ENCODE assay signal across 1 cellular context in the genomic region with DNA sequence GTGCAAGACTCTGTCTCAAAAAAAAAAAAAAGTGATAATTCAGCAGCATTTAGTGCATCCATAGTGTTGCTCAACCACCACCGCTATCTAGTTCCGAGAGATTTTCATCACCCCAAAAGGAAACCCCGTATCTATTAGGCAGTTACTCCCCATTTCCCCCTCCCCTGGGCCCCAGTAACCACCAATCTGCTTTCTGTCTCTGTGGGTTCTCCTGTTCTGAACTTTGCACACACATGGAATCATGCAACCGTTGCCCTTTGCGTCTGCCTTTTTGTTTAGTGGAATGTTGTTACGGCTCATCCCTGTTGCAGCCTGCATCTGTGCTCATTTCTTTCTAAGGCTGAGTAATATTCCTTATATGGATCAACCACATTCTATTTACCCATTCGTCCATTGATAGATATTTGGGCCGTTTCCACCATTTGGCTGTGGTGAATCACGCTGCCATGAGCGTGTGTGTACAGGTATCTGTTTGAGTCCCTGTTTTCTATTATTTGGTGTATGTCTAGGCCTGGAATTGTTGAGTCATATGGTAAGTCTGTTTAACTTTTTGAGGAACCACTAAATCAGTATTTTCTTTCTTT.
A peak's percentile ranks its signal among the peaks of the same experiment; 100 is the strongest.
TF ChIP-seq lines count a peak whose summit lies in the region.

No MANE protein-coding gene starts in this region.

TF ChIP-seq in GM12878, 131 proteins besides CTCF, POLR2A, EP300 and RAD21 (continued from another document and continues in another):
- TF ChIP-seq, protein P1, sequence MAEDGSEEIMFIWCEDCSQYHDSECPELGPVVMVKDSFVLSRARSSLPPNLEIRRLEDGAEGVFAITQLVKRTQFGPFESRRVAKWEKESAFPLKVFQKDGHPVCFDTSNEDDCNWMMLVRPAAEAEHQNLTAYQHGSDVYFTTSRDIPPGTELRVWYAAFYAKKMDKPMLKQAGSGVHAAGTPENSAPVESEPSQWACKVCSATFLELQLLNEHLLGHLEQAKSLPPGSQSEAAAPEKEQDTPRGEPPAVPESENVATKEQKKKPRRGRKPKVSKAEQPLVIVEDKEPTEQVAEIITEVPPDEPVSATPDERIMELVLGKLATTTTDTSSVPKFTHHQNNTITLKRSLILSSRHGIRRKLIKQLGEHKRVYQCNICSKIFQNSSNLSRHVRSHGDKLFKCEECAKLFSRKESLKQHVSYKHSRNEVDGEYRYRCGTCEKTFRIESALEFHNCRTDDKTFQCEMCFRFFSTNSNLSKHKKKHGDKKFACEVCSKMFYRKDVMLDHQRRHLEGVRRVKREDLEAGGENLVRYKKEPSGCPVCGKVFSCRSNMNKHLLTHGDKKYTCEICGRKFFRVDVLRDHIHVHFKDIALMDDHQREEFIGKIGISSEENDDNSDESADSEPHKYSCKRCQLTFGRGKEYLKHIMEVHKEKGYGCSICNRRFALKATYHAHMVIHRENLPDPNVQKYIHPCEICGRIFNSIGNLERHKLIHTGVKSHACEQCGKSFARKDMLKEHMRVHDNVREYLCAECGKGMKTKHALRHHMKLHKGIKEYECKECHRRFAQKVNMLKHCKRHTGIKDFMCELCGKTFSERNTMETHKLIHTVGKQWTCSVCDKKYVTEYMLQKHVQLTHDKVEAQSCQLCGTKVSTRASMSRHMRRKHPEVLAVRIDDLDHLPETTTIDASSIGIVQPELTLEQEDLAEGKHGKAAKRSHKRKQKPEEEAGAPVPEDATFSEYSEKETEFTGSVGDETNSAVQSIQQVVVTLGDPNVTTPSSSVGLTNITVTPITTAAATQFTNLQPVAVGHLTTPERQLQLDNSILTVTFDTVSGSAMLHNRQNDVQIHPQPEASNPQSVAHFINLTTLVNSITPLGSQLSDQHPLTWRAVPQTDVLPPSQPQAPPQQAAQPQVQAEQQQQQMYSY (CRISPR knock-in tag; IDR thresholded peaks at IDR 0.05), result no peak
- TF ChIP-seq PAX8 (IDR thresholded peaks at IDR 0.05) (no peak), CREM (IDR thresholded peaks at IDR 0.05; ENCODE audit: low read depth) (peak; percentile 64), CBX3 (IDR thresholded peaks at IDR 0.05; ENCODE audit: borderline replicate concordance, low read depth) (no peak), ZNF217 (IDR thresholded peaks at IDR 0.05) (no peak), KDM1A (IDR thresholded peaks at IDR 0.05; ENCODE audit: borderline replicate concordance) (no peak), RFX5 (IDR thresholded peaks at IDR 0.05; ENCODE audit: low read depth, low read length) (no peak), SIX5 (IDR thresholded peaks at IDR 0.05; ENCODE audit: low read depth, low read length, severe bottlenecking) (no peak), BCL11A (IDR thresholded peaks at IDR 0.05; ENCODE audit: low read depth, low read length) (0 out of 2 replicates have a peak, but pooled peaks have one; percentile 54), YBX1 (IDR thresholded peaks at IDR 0.05) (no peak), POLR2AphosphoS5 (IDR thresholded peaks at IDR 0.05; ENCODE audit: low read length) (no peak), SPI1 (IDR thresholded peaks at IDR 0.05; ENCODE audit: borderline replicate concordance, insufficient read depth, low read depth, low read length) (peak; percentile 10; the same call in 1 of the 2 replicates), MYB (IDR thresholded peaks at IDR 0.05; ENCODE audit: borderline replicate concordance, low read depth, low read length) (no peak), NFIC (IDR thresholded peaks at IDR 0.05; ENCODE audit: low read depth, low read length) (peak; percentile 96), NR2F1 (conservative IDR thresholded peaks at IDR 0.05) (no peak), CREB1 (IDR thresholded peaks at IDR 0.05; ENCODE audit: low read depth) (no peak; the same call in 1 of the 2 replicates), ZNF24 (IDR thresholded peaks at IDR 0.05) (no peak), STAT3 (IDR thresholded peaks at IDR 0.05; ENCODE audit: low read depth, low read length) (no peak), CBX5 (IDR thresholded peaks at IDR 0.05; ENCODE audit: low read depth) (no peak), RB1 (IDR thresholded peaks at IDR 0.05; ENCODE audit: borderline replicate concordance) (no peak)
- TF ChIP-seq, protein P2, sequence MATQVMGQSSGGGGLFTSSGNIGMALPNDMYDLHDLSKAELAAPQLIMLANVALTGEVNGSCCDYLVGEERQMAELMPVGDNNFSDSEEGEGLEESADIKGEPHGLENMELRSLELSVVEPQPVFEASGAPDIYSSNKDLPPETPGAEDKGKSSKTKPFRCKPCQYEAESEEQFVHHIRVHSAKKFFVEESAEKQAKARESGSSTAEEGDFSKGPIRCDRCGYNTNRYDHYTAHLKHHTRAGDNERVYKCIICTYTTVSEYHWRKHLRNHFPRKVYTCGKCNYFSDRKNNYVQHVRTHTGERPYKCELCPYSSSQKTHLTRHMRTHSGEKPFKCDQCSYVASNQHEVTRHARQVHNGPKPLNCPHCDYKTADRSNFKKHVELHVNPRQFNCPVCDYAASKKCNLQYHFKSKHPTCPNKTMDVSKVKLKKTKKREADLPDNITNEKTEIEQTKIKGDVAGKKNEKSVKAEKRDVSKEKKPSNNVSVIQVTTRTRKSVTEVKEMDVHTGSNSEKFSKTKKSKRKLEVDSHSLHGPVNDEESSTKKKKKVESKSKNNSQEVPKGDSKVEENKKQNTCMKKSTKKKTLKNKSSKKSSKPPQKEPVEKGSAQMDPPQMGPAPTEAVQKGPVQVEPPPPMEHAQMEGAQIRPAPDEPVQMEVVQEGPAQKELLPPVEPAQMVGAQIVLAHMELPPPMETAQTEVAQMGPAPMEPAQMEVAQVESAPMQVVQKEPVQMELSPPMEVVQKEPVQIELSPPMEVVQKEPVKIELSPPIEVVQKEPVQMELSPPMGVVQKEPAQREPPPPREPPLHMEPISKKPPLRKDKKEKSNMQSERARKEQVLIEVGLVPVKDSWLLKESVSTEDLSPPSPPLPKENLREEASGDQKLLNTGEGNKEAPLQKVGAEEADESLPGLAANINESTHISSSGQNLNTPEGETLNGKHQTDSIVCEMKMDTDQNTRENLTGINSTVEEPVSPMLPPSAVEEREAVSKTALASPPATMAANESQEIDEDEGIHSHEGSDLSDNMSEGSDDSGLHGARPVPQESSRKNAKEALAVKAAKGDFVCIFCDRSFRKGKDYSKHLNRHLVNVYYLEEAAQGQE (IDR thresholded peaks at IDR 0.05; ENCODE audit: low read depth, low read length), result no peak
- TF ChIP-seq, protein P3, sequence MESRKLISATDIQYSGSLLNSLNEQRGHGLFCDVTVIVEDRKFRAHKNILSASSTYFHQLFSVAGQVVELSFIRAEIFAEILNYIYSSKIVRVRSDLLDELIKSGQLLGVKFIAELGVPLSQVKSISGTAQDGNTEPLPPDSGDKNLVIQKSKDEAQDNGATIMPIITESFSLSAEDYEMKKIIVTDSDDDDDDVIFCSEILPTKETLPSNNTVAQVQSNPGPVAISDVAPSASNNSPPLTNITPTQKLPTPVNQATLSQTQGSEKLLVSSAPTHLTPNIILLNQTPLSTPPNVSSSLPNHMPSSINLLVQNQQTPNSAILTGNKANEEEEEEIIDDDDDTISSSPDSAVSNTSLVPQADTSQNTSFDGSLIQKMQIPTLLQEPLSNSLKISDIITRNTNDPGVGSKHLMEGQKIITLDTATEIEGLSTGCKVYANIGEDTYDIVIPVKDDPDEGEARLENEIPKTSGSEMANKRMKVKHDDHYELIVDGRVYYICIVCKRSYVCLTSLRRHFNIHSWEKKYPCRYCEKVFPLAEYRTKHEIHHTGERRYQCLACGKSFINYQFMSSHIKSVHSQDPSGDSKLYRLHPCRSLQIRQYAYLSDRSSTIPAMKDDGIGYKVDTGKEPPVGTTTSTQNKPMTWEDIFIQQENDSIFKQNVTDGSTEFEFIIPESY (IDR thresholded peaks at IDR 0.05), result no peak
- TF ChIP-seq, protein P4, sequence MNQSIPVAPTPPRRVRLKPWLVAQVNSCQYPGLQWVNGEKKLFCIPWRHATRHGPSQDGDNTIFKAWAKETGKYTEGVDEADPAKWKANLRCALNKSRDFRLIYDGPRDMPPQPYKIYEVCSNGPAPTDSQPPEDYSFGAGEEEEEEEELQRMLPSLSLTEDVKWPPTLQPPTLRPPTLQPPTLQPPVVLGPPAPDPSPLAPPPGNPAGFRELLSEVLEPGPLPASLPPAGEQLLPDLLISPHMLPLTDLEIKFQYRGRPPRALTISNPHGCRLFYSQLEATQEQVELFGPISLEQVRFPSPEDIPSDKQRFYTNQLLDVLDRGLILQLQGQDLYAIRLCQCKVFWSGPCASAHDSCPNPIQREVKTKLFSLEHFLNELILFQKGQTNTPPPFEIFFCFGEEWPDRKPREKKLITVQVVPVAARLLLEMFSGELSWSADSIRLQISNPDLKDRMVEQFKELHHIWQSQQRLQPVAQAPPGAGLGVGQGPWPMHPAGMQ (IDR thresholded peaks at IDR 0.05; ENCODE audit: borderline replicate concordance), result no peak; the same call in 1 of the 2 replicates
- TF ChIP-seq, protein P5, sequence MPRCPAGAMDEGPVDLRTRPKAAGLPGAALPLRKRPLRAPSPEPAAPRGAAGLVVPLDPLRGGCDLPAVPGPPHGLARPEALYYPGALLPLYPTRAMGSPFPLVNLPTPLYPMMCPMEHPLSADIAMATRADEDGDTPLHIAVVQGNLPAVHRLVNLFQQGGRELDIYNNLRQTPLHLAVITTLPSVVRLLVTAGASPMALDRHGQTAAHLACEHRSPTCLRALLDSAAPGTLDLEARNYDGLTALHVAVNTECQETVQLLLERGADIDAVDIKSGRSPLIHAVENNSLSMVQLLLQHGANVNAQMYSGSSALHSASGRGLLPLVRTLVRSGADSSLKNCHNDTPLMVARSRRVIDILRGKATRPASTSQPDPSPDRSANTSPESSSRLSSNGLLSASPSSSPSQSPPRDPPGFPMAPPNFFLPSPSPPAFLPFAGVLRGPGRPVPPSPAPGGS (IDR thresholded peaks at IDR 0.05; ENCODE audit: borderline replicate concordance, insufficient read depth, low read depth, low read length, poor library complexity, severe bottlenecking), result no peak
- TF ChIP-seq, protein P6, sequence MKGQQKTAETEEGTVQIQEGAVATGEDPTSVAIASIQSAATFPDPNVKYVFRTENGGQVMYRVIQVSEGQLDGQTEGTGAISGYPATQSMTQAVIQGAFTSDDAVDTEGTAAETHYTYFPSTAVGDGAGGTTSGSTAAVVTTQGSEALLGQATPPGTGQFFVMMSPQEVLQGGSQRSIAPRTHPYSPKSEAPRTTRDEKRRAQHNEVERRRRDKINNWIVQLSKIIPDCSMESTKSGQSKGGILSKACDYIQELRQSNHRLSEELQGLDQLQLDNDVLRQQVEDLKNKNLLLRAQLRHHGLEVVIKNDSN (IDR thresholded peaks at IDR 0.05; ENCODE audit: borderline replicate concordance, extremely low read length, insufficient read depth, low read depth, low read length), result no peak
- TF ChIP-seq, protein P7, sequence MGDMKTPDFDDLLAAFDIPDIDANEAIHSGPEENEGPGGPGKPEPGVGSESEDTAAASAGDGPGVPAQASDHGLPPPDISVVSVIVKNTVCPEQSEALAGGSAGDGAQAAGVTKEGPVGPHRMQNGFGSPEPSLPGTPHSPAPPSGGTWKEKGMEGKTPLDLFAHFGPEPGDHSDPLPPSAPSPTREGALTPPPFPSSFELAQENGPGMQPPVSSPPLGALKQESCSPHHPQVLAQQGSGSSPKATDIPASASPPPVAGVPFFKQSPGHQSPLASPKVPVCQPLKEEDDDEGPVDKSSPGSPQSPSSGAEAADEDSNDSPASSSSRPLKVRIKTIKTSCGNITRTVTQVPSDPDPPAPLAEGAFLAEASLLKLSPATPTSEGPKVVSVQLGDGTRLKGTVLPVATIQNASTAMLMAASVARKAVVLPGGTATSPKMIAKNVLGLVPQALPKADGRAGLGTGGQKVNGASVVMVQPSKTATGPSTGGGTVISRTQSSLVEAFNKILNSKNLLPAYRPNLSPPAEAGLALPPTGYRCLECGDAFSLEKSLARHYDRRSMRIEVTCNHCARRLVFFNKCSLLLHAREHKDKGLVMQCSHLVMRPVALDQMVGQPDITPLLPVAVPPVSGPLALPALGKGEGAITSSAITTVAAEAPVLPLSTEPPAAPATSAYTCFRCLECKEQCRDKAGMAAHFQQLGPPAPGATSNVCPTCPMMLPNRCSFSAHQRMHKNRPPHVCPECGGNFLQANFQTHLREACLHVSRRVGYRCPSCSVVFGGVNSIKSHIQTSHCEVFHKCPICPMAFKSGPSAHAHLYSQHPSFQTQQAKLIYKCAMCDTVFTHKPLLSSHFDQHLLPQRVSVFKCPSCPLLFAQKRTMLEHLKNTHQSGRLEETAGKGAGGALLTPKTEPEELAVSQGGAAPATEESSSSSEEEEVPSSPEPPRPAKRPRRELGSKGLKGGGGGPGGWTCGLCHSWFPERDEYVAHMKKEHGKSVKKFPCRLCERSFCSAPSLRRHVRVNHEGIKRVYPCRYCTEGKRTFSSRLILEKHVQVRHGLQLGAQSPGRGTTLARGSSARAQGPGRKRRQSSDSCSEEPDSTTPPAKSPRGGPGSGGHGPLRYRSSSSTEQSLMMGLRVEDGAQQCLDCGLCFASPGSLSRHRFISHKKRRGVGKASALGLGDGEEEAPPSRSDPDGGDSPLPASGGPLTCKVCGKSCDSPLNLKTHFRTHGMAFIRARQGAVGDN (IDR thresholded peaks at IDR 0.05), result no peak; the same call in 1 of the 2 replicates
- TF ChIP-seq, protein P8, sequence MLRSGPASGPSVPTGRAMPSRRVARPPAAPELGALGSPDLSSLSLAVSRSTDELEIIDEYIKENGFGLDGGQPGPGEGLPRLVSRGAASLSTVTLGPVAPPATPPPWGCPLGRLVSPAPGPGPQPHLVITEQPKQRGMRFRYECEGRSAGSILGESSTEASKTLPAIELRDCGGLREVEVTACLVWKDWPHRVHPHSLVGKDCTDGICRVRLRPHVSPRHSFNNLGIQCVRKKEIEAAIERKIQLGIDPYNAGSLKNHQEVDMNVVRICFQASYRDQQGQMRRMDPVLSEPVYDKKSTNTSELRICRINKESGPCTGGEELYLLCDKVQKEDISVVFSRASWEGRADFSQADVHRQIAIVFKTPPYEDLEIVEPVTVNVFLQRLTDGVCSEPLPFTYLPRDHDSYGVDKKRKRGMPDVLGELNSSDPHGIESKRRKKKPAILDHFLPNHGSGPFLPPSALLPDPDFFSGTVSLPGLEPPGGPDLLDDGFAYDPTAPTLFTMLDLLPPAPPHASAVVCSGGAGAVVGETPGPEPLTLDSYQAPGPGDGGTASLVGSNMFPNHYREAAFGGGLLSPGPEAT (IDR thresholded peaks at IDR 0.05; ENCODE audit: low read depth), result peak; percentile 88
- TF ChIP-seq, protein P9, sequence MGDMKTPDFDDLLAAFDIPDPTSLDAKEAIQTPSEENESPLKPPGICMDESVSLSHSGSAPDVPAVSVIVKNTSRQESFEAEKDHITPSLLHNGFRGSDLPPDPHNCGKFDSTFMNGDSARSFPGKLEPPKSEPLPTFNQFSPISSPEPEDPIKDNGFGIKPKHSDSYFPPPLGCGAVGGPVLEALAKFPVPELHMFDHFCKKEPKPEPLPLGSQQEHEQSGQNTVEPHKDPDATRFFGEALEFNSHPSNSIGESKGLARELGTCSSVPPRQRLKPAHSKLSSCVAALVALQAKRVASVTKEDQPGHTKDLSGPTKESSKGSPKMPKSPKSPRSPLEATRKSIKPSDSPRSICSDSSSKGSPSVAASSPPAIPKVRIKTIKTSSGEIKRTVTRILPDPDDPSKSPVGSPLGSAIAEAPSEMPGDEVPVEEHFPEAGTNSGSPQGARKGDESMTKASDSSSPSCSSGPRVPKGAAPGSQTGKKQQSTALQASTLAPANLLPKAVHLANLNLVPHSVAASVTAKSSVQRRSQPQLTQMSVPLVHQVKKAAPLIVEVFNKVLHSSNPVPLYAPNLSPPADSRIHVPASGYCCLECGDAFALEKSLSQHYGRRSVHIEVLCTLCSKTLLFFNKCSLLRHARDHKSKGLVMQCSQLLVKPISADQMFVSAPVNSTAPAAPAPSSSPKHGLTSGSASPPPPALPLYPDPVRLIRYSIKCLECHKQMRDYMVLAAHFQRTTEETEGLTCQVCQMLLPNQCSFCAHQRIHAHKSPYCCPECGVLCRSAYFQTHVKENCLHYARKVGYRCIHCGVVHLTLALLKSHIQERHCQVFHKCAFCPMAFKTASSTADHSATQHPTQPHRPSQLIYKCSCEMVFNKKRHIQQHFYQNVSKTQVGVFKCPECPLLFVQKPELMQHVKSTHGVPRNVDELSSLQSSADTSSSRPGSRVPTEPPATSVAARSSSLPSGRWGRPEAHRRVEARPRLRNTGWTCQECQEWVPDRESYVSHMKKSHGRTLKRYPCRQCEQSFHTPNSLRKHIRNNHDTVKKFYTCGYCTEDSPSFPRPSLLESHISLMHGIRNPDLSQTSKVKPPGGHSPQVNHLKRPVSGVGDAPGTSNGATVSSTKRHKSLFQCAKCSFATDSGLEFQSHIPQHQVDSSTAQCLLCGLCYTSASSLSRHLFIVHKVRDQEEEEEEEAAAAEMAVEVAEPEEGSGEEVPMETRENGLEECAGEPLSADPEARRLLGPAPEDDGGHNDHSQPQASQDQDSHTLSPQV (IDR thresholded peaks at IDR 0.05), result no peak
